8 cellular contexts compared by ENCODE assay signal in the genomic region with DNA sequence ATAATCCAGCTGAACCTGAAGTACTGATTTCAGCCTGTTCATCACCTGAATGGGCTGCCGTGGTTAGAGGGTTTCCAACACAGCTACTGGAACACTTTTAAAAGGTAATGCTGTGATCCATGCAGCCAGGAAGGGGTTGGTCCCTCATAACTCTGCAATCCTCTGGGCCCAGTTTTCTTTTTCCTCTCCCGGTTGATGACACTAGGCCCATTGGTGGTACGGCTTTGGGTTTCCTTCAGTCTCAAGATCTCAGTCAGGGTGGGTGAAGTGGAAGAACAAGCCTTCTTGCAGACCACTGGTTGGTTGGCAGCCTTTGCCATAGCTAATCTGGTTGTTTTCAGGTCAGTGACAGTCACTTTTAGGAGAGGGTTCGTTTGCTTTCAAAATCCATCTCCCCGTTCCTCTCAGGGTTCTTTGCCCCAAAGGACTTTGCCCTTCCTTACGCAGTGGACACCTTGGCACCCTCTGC. TPM values are rescaled to one million over a fixed set of nuclear protein-coding genes. Genes with fewer than 3 reads are reported as not detected.
DNase-seq lines count a peak whose midpoint lies in the region; ATAC-seq, FAIRE-seq and TF ChIP-seq lines count a peak whose summit lies in the region.

No MANE protein-coding gene starts in this region.

- TF ChIP-seq CTCF in CD14-positive monocyte (IDR thresholded peaks at IDR 0.05) (no peak), adrenal gland (IDR thresholded peaks at IDR 0.05) (no peak), keratinocyte (optimal IDR thresholded peaks at IDR 0.05 in 1 of 3, IDR thresholded peaks at IDR 0.05 in 1 of 3, conservative IDR thresholded peaks at IDR 0.05 in 1 of 3; ENCODE audit: extremely low read depth in 1 of 3, insufficient read depth in 2 of 3, low read length in 3 of 3) (no peak), testis (IDR thresholded peaks at IDR 0.05) (no peak)

- H3K4me3 ChIP-seq in adrenal gland (peak overlapping the region in 3 of 4 donors; percentile 79 to 83 (median 81)), keratinocyte (ENCODE audit: control insufficient read depth in 2 of 3, extremely low read depth in 1 of 3, insufficient read depth in 2 of 3, low read depth in 1 of 3, low read length in 3 of 3) (peak overlapping the region; percentile 55 to 96 (median 65)), testis (peak overlapping the region; percentile 74 to 96)

- H3K4me1 Mint-ChIP-seq in CD14-positive monocyte = peaks cover 22% of the 10 kb centered on the region

- intact Hi-C loops in CD14-positive monocyte (cut with micrococcal nuclease) = no loop called here
- intact Hi-C loops in adrenal gland (cut with DNase I) = no loop called here
- intact Hi-C loops in testis (cut with DNase I; ENCODE audit: low total_unique reads) = no loop called here

- H3K9me1 ChIP-seq in keratinocyte (ENCODE audit: control insufficient read depth, extremely low read depth, insufficient read depth, low read length) = no peaks in the 10 kb centered on the region

- TF ChIP-seq POLR2A in adrenal gland (IDR thresholded peaks at IDR 0.05) (no peak), testis (IDR thresholded peaks at IDR 0.05) (no peak)

- peak overlapping the region; percentile 93 for H3K9ac ChIP-seq in keratinocyte (ENCODE audit: control insufficient read depth, extremely low read depth, insufficient read depth, low read length)

- dilution Hi-C loops in keratinocyte (cut with MboI; ENCODE audit: extremely low pct_ligation_motif_present, low sequenced_read_pairs) = no loop called here

- H3K4me3 Mint-ChIP-seq in CD14-positive monocyte = peak overlapping the region; percentile 100

- H3K36me3 Mint-ChIP-seq in CD14-positive monocyte = no peaks in the 10 kb centered on the region

- H3K36me3 ChIP-seq in adrenal gland (replicated peaks in 1 of 2) (no peaks in the 10 kb centered on the region), keratinocyte (ENCODE audit: control insufficient read depth in 2 of 2, extremely low read depth in 1 of 2, insufficient read depth in 2 of 2, low read length in 2 of 2) (no peaks in the 10 kb centered on the region), testis (ENCODE audit: low read depth, missing control alignments) (no peaks in the 10 kb centered on the region)

- peak overlapping the region; percentile 99 for H2AFZ ChIP-seq in keratinocyte (ENCODE audit: control insufficient read depth, low read length)

- H3K79me2 ChIP-seq in keratinocyte (ENCODE audit: control insufficient read depth, insufficient read depth, low read length) = peaks cover 24% of the 10 kb centered on the region

- WGBS in adrenal gland, 4 donors = 17 to 31% (median 22%) methylated on average over 5 to 6 of the region's 6 CpGs
- WGBS in testis, 2 donors = 23 to 25% methylated on average over 5 to 6 of the region's 6 CpGs

- ATAC-seq in GM19328 (IDR thresholded peaks at IDR 0.05; ENCODE audit: unreplicated experiment) (peak; percentile 10), HG03558 (IDR thresholded peaks at IDR 0.05; ENCODE audit: extremely low read depth, unreplicated experiment) (peak; percentile 7), HG03457 (IDR thresholded peaks at IDR 0.05; ENCODE audit: unreplicated experiment) (no peak)

- H3K27me3 Mint-ChIP-seq in CD14-positive monocyte (ENCODE audit: low read depth in 3 of 3) = peaks cover 0 to 3% (median 0%) of the 10 kb centered on the region in 3 donors

- H3K27ac Mint-ChIP-seq in CD14-positive monocyte = peak overlapping the region; percentile 38 to 86 (median 82)

- H3K27ac ChIP-seq in adrenal gland (peak overlapping the region in 4 of 5 donors; percentile 1 to 77 (median 62)), keratinocyte (ENCODE audit: control insufficient read depth, insufficient read depth, low read length) (peak overlapping the region; percentile 87), testis (peak overlapping the region; percentile 42 to 66)

- H3K4me1 ChIP-seq in adrenal gland (replicated peaks in 1 of 2) (peaks cover 0 to 7% of the 10 kb centered on the region in 2 donors), keratinocyte (ENCODE audit: control insufficient read depth, extremely low read depth, insufficient read depth, low read length) (peaks cover 28% of the 10 kb centered on the region), testis (peaks cover 4% of the 10 kb centered on the region)

- peak overlapping the region; percentile 100 for H3K4me2 ChIP-seq in keratinocyte (ENCODE audit: control insufficient read depth, extremely low read depth, insufficient read depth, low read depth, low read length)

- no peaks in the 10 kb centered on the region for H4K20me1 ChIP-seq in keratinocyte (ENCODE audit: control insufficient read depth, extremely low read depth, insufficient read depth, low read length)

- H3K9me3 Mint-ChIP-seq in CD14-positive monocyte = no peaks in the 10 kb centered on the region

- H3K27me3 ChIP-seq in adrenal gland = no peaks in the 10 kb centered on the region
- no peaks in the 10 kb centered on the region for H3K27me3 ChIP-seq in keratinocyte (ENCODE audit: control insufficient read depth, extremely low read depth, insufficient read depth, low read length)
- H3K27me3 ChIP-seq in testis = no peaks in the 10 kb centered on the region

- H3K9me3 ChIP-seq in adrenal gland (replicated peaks in 1 of 3) (no peaks in the 10 kb centered on the region), keratinocyte (ENCODE audit: control insufficient read depth, low read depth, low read length) (no peaks in the 10 kb centered on the region), testis (no peaks in the 10 kb centered on the region)

- no peak for DNase-seq in CD14-positive monocyte (ENCODE audit: low spot score)
- DNase-seq in adrenal gland = no peak
- no peak for DNase-seq in keratinocyte (ENCODE audit: low read depth, low spot score)
- DNase-seq in testis = no peak
- no peak for DNase-seq in retina

- FAIRE-seq in keratinocyte (lab: Jason Lieb, UNC) = no peak

RNA-seq across cellular contexts. Expression of a gene that starts 0.5 kb away (rescaled TPM):
- polyA plus RNA-seq in CD14-positive monocyte = 10 to 100 TPM; 10.1 to 13.0 TPM
- total RNA-seq in adrenal gland = 10 to 100 TPM in 7 of 8 donors, 1 to 10 TPM in 1; 6.3 to 25.9 (median 19.1) TPM
- polyA plus RNA-seq in adrenal gland = 10 to 100 TPM in 1 of 3 donors, 1 to 10 TPM in 2; 5.2 to 16.6 (median 9.7) TPM
- polyA plus RNA-seq in keratinocyte = 8.2 to 25.9 TPM (median 17.9 TPM) in 3 replicates
- polyA plus RNA-seq in keratinocyte (2011; ENCODE audit: low read depth) = 10.7 TPM
- polyA plus RNA-seq in keratinocyte (2011; cell fraction: cytosol; rRNA removed) = 7.1 and 22.9 TPM in 2 replicates
- 27.8 and 33.5 TPM in 2 replicates for polyA plus RNA-seq in keratinocyte (2011; cell fraction: nucleus; rRNA removed)
- polyA plus RNA-seq in keratinocyte (2012; ENCODE audit: low replicate concordance) = 14.1 and 14.2 TPM in 2 replicates
- 4.1 to 19.9 TPM (median 13.9 TPM) in 3 replicates for polyA minus RNA-seq in keratinocyte
- polyA minus RNA-seq in keratinocyte (2011; cell fraction: cytosol; rRNA and poly(A)+ RNA removed) = 12.7 TPM
- polyA minus RNA-seq in keratinocyte (2011; cell fraction: nucleus; rRNA and poly(A)+ RNA removed) = 16.6 and 38.7 TPM in 2 replicates
- total RNA-seq in testis = 10 to 100 TPM; 17.1 to 17.6 TPM
- polyA plus RNA-seq in testis (ENCODE audit: insufficient read depth, low read depth, low replicate concordance) = 6.6 TPM
